In genomic region chr7:143901360-143901709, GRCh38 we compare ENCODE assay signal across 8 cellular contexts. TPM values are rescaled to one million over a fixed set of nuclear protein-coding genes. Genes with fewer than 3 reads are reported as not detected.
A peak's percentile ranks its signal among the peaks of the same experiment; 100 is the strongest.
DNase-seq lines count a peak whose midpoint lies in the region; ATAC-seq and TF ChIP-seq lines count a peak whose summit lies in the region.

No MANE protein-coding gene starts in this region.

- DNase-seq in Calu3 (no peak), amniotic epithelial cell (ENCODE audit: low read depth) (peak; percentile 59), hepatic stellate cell (ENCODE audit: low spot score) (peak; percentile 30), renal cortical epithelial cell (ENCODE audit: low read depth) (peak; percentile 56), retina (no peak), NOMO-1 treated with dmso at 0.1 percent for 144 hours (lab: John Stamatoyannopoulos, UW; ENCODE audit: unreplicated experiment) (no peak)

- peak overlapping the region; percentile 88 for H3K4me3 Mint-ChIP-seq in Calu3 (ENCODE audit: low read depth, unreplicated experiment)

- no peaks in the 10 kb centered on the region for H3K9me3 Mint-ChIP-seq in Calu3 (ENCODE audit: low read depth, unreplicated experiment)

- ATAC-seq in HG03469 (IDR thresholded peaks at IDR 0.05; ENCODE audit: unreplicated experiment), result peak; percentile 1
- no peak for ATAC-seq in HG03025 (IDR thresholded peaks at IDR 0.05; ENCODE audit: low FRiP score, unreplicated experiment)

- CTCF ChIA-PET in Calu3 (lab: Charles Lee), result interaction anchor here (1.4 to 3.1 kb wide), 7 partner anchors 9 to 227 kb away, joined by 3 to 32 read pairs (median 8); no protein-coding TSS in a partner anchor

- BruUV-seq in Calu3 (replicated peaks; lab: Mats Ljungman, UMichigan), result no TSS peak

- H3K27me3 Mint-ChIP-seq in Calu3 (ENCODE audit: unreplicated experiment), result no peaks in the 10 kb centered on the region

- H3K4me1 Mint-ChIP-seq in Calu3 (ENCODE audit: low read depth, unreplicated experiment), result peaks cover 33% of the 10 kb centered on the region

- TF ChIP-seq CTCF in Calu3 (IDR thresholded peaks at IDR 0.05; ENCODE audit: unreplicated experiment), result no peak

- peak overlapping the region; percentile 83 for H3K27ac Mint-ChIP-seq in Calu3 (ENCODE audit: unreplicated experiment)

- H3K36me3 Mint-ChIP-seq in Calu3 (ENCODE audit: insufficient read depth, unreplicated experiment), result peaks cover 15% of the 10 kb centered on the region

- intact Hi-C loops in Calu3 (cut with micrococcal nuclease; ENCODE audit: unreplicated experiment), result loop anchor here (2.0 to 5.0 kb wide), 3 partner anchors 71 to 226 kb away; no protein-coding TSS in a partner anchor

RNA-seq across cellular contexts. Expression of gene TCAF1, which starts 0.6 kb away (rescaled TPM):
- total RNA-seq in Calu3 (2022), result 26.7 and 27.1 TPM in 2 replicates
- total RNA-seq in renal cortical epithelial cell, result 66.5 and 91.9 TPM in 2 replicates

RNA-seq across cellular contexts. Expression of gene OR2F2, which starts 33.7 kb away (rescaled TPM):
- total RNA-seq in Calu3 (2022) (not detected in 2 replicates), renal cortical epithelial cell (not detected in 2 replicates)

RNA-seq across cellular contexts. Expression of gene OR2F1, which starts 53.3 kb away (rescaled TPM):
- total RNA-seq in Calu3 (2022) (not detected in 2 replicates), renal cortical epithelial cell (not detected in 2 replicates)

Comparison
In these comparisons a context has a peak if more than half of its experiments do, and no peak if none do; other contexts are left out.
1. DNase-seq: peak in amniotic epithelial cell (single experiment), hepatic stellate cell (single experiment) and renal cortical epithelial cell (single experiment); none in Calu3 (single experiment), retina (single experiment) and NOMO-1 treated with dmso at 0.1 percent for 144 hours (single experiment).